ENCODE assay signal across 9 cellular contexts in the genomic region with DNA sequence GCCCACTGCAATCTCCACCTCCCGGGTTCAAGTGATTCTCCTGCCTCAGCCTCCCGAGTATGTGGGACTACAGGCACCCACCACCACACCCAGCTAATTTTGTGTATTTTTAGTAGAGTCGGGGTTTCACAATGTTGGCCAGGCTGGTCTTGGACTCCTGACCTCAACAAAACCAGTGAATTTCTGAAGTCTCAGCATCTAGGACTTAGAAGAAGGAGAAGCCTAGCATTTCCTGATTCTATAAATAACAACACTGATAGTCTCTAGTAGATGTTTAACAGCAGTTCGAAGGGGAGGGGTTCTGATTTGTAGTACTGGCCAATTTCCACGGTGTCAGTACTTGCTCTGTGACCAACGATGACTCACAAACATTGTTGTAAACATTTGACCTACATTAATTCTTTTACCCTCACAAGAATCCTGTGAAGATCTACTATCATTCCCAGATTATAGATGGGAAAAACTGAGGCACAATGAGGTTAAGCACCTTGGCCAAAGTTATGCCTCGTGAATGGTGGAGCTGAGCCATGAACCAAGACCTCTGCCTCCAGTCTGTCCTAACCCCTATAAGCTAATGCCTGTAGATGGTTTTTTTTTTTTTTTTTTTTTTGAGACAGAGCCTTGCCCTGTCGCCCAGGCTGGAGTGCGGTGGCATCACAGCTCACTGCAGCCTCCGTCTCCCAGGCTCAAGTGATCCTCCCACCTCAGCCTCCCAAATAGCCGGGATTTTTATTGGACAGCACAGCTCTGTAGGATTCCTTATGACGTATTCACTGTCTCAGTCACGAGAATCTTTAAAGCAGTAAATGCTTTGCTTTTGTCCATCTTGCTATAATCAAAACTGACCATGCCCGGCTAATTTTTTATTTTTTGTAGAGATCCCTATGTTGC. TPM values are rescaled to one million over a fixed set of nuclear protein-coding genes. Genes with fewer than 3 reads are reported as not detected.
DNase-seq lines count a peak whose midpoint lies in the region; ATAC-seq and TF ChIP-seq lines count a peak whose summit lies in the region.
"Had no signal": no experiment of that assay in that cellular context is flagged by ENCODE, and none has a peak within 500 bp of the region (broad histone marks: within the 10 kb centered on the region; RNA-seq: fewer than 3 reads in every experiment).

No MANE protein-coding gene starts in this region.

- no peaks in the 10 kb centered on the region for H4K20me1 ChIP-seq in Loucy (ENCODE audit: insufficient read depth, low read length, poor library complexity, severe bottlenecking)

- no peaks in the 10 kb centered on the region for H3F3A ChIP-seq in Loucy (ENCODE audit: low read depth)

- H3K4me3 ChIP-seq in AG10803 (ENCODE audit: low read length): no peak overlapping the region
- no peak overlapping the region for H3K4me3 ChIP-seq in Loucy (ENCODE audit: low read length, poor library complexity, severe bottlenecking)
- no peak overlapping the region for H3K4me3 ChIP-seq in astrocyte of the spinal cord (ENCODE audit: low read depth, low read length)
- H3K4me3 ChIP-seq: cardiac muscle cell had no signal

- TF ChIP-seq CTCF in AG10803 (conservative IDR thresholded peaks at IDR 0.05; ENCODE audit: low read length) (no peak), Loucy (conservative IDR thresholded peaks at IDR 0.05; ENCODE audit: low read length) (no peak), astrocyte of the spinal cord (IDR thresholded peaks at IDR 0.05; ENCODE audit: low read depth, low read length) (no peak)

- H2AFZ ChIP-seq in Loucy (ENCODE audit: low read length): no peak overlapping the region

- ATAC-seq in left lobe of liver: peak; percentile 67
- no peak for ATAC-seq in GM18870 (IDR thresholded peaks at IDR 0.05; ENCODE audit: unreplicated experiment)
- ATAC-seq in HG03378 (IDR thresholded peaks at IDR 0.05; ENCODE audit: unreplicated experiment): no peak

- in situ Hi-C loops in astrocyte of the spinal cord (cut with HindIII; ENCODE audit: low sequenced_read_pairs): no loop called here

- H3K9me3 ChIP-seq in Loucy (ENCODE audit: insufficient read depth, low read depth, low read length): no peaks in the 10 kb centered on the region

- no peaks in the 10 kb centered on the region for H3K36me3 ChIP-seq in Loucy (ENCODE audit: insufficient read depth, low read length)
- H3K36me3 ChIP-seq: cardiac muscle cell had no signal

- peak; percentile 89 for DNase-seq in AG10803 (ENCODE audit: low read depth)
- peak; percentile 76 for DNase-seq in astrocyte of the spinal cord (ENCODE audit: low read depth, low spot score)
- no peak for DNase-seq in left lobe of liver (ENCODE audit: low spot score)
- DNase-seq in NCI-H2196 treated with DMSO at 0.1 percent for 48 hours (lab: John Stamatoyannopoulos, UW; ENCODE audit: unreplicated experiment): no peak
- no peak for DNase-seq in germinal center (ENCODE audit: low spot score)

- H3K9ac ChIP-seq in Loucy (ENCODE audit: low read depth, low read length, poor library complexity, severe bottlenecking): no peak overlapping the region

- no peaks in the 10 kb centered on the region for H3K27me3 ChIP-seq in Loucy (ENCODE audit: insufficient read depth, low read length, poor library complexity, severe bottlenecking)
- H3K27me3 ChIP-seq: cardiac muscle cell had no signal

- peaks cover 24% of the 10 kb centered on the region for H3K4me1 ChIP-seq in Loucy (ENCODE audit: insufficient read depth, low read length, poor library complexity, severe bottlenecking)

- peak overlapping the region; percentile 38 for H3K4me2 ChIP-seq in Loucy (ENCODE audit: low read depth, low read length, poor library complexity, severe bottlenecking)

- no peaks in the 10 kb centered on the region for H3K9me2 ChIP-seq in Loucy (replicated peaks; ENCODE audit: low read depth, low read length)

- H3K79me2 ChIP-seq in Loucy (ENCODE audit: insufficient read depth, low read length): peaks cover 43% of the 10 kb centered on the region

RNA-seq across cellular contexts. Expression of a gene that starts 5.2 kb away (rescaled TPM):
- total RNA-seq in left lobe of liver: 11.6 TPM

Comparison
In these comparisons a context has a peak if more than half of its experiments do, and no peak if none do; other contexts are left out.
1. DNase-seq: peak in AG10803 (single experiment) and astrocyte of the spinal cord (single experiment); none in left lobe of liver (single experiment), NCI-H2196 treated with DMSO at 0.1 percent for 48 hours (single experiment) and germinal center (single experiment).